18 cellular contexts compared by ENCODE assay signal in the genomic region with DNA sequence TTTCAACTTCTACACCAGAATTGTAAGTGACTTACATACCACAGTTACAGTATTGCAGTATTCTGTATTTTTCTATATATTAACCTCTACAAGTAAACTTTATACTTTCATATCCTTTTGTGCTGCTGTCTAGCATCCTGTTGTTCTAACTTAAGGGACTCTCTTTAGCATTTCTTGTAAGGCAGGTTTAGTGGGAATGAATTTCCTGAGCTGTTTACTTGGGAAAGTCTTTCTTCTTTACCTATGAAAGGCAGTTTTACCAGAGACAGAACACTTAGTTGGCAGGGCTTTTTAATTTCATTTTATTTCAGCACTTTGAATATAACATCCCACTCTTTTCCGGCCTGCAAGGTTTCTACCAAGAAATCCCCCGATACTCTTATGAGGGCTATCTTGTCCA.
DNase-seq lines count a peak whose midpoint lies in the region; ATAC-seq and TF ChIP-seq lines count a peak whose summit lies in the region.
"Had no signal": no experiment of that assay in that cellular context is flagged by ENCODE, and none has a peak within 500 bp of the region (broad histone marks: within the 10 kb centered on the region; RNA-seq: fewer than 3 reads in every experiment).

No MANE protein-coding gene starts in this region.

- H3K4me1 Mint-ChIP-seq in WTC11: peaks cover 35% of the 10 kb centered on the region
- H3K4me1 Mint-ChIP-seq in mesothelial cell of epicardium: peaks cover 11% of the 10 kb centered on the region
- H3K4me1 Mint-ChIP-seq: B cell, IgD-negative memory B cell had no signal

- POLR2A ChIA-PET in HCT116 (lab: Charles Lee) (no interaction called here), WTC11 (lab: Charles Lee) (no interaction called here)

- TF ChIP-seq CTCF in HCT116 (IDR thresholded peaks at IDR 0.05 in 2 of 3, conservative IDR thresholded peaks at IDR 0.05 in 1 of 3; ENCODE audit: borderline replicate concordance in 1 of 3, insufficient read depth in 1 of 3, low read depth in 2 of 3, low read length in 2 of 3) (no peak), WTC11 (IDR thresholded peaks at IDR 0.05) (no peak), mesothelial cell of epicardium (IDR thresholded peaks at IDR 0.05; ENCODE audit: unreplicated experiment) (no peak)

- no peak overlapping the region for H3K27ac ChIP-seq in HCT116 (ENCODE audit: low read depth, low read length)
- H3K27ac ChIP-seq: BLaER1 treated with 17β-estradiol and CSF1 and Interleukin-3, amounts not matched to agents 10 nM and 100 nM; GM23248 had no signal

- H3K9ac ChIP-seq in HCT116 (ENCODE audit: low read length): no peak overlapping the region
- H3K9ac ChIP-seq: BLaER1 treated with 17β-estradiol and CSF1 and Interleukin-3, amounts not matched to agents 10 nM and 100 nM; GM23248 had no signal

- peak overlapping the region; percentile 32 for H2AFZ ChIP-seq in HCT116 (ENCODE audit: low read depth, low read length, poor library complexity, severe bottlenecking)
- H2AFZ ChIP-seq: GM23248 had no signal

- H3K4me3 Mint-ChIP-seq in WTC11: no peak overlapping the region
- H3K4me3 Mint-ChIP-seq in mesothelial cell of epicardium: no peak overlapping the region
- H3K4me3 Mint-ChIP-seq: B cell; CD8-positive, alpha-beta T cell; IgD-negative memory B cell had no signal

- no peak for TF ChIP-seq RAD21 in HCT116 (IDR thresholded peaks at IDR 0.05; ENCODE audit: low read depth)

- no peak for DNase-seq in HCT116 (ENCODE audit: low read depth, low spot score)
- no peak for DNase-seq in WTC11 (ENCODE audit: low spot score)
- no peak for DNase-seq in mesothelial cell of epicardium (ENCODE audit: low spot score in 2 of 2, unreplicated experiment in 2 of 2)
- no peak for DNase-seq in activated CD4-positive, alpha-beta T cell treated with anti-CD3 and anti-CD28 coated beads, Interleukin-2, amount 50 U/mL, for 48 hours
- DNase-seq in SIG-M5 treated with dmso at 0.1 percent for 504 hours (lab: John Stamatoyannopoulos, UW; ENCODE audit: unreplicated experiment): no peak
- DNase-seq in MG63: no peak
- DNase-seq: Calu3, DMS 273 treated with DMSO at 0.1 percent for 48 hours, DMS53, DND-41, EL, GM23248 had no signal

- peaks cover 0 to 5% of the 10 kb centered on the region in 2 experiments; a peak in 1 of 4 replicates for H3K9me3 ChIP-seq in HCT116 (ENCODE audit: control insufficient read depth in 1 of 2, insufficient read depth in 1 of 2, low read depth in 1 of 2, low read length in 2 of 2)
- peaks cover 4% of the 10 kb centered on the region; the same call in 1 of the 2 replicates for H3K9me3 ChIP-seq in MG63

- ATAC-seq in HCT116 (no peak), WTC11 (no peak)
- ATAC-seq: CD8-positive, alpha-beta T cell; GM12878; HepG2 had no signal

- no peaks in the 10 kb centered on the region for H3K9me2 ChIP-seq in HCT116 (ENCODE audit: insufficient read depth)

- H3K27me3 ChIP-seq in HCT116 (ENCODE audit: insufficient read depth, low read length): no peaks in the 10 kb centered on the region
- peaks cover 2% of the 10 kb centered on the region for H3K27me3 ChIP-seq in MG63
- H3K27me3 ChIP-seq: BLaER1 treated with 17β-estradiol and CSF1 and Interleukin-3, amounts not matched to agents 10 nM and 100 nM had no signal

- H3K4me1 ChIP-seq in HCT116 (ENCODE audit: control insufficient read depth in 1 of 2, insufficient read depth in 2 of 2, low read length in 2 of 2): no peaks in the 10 kb centered on the region
- H3K4me1 ChIP-seq: BLaER1 treated with 17β-estradiol and CSF1 and Interleukin-3, amounts not matched to agents 10 nM and 100 nM had no signal

- no peaks in the 10 kb centered on the region for H3K79me2 ChIP-seq in HCT116 (ENCODE audit: insufficient read depth, low read length)

- no TSS peak for BruUV-seq in HCT116 (replicated peaks; lab: Mats Ljungman, UMichigan)

- no peaks in the 10 kb centered on the region; the same call in 1 of the 2 replicates for H3K27me3 Mint-ChIP-seq in WTC11 (ENCODE audit: low read depth)
- H3K27me3 Mint-ChIP-seq in mesothelial cell of epicardium (ENCODE audit: low read depth): no peaks in the 10 kb centered on the region

- CTCF ChIA-PET in HCT116 (lab: Charles Lee) (no interaction called here), WTC11 (lab: Charles Lee) (no interaction called here)

- peaks cover 6% of the 10 kb centered on the region; the same call in 1 of the 2 replicates for H3K36me3 Mint-ChIP-seq in WTC11
- peaks cover 11% of the 10 kb centered on the region for H3K36me3 Mint-ChIP-seq in mesothelial cell of epicardium
- H3K36me3 Mint-ChIP-seq: CD8-positive, alpha-beta T cell; IgD-negative memory B cell had no signal

- H3K4me2 ChIP-seq in HCT116 (ENCODE audit: low read length): no peak overlapping the region
- H3K4me2 ChIP-seq: BLaER1 treated with 17β-estradiol and CSF1 and Interleukin-3, amounts not matched to agents 10 nM and 100 nM had no signal

- RAD21 ChIA-PET in HCT116 (lab: Charles Lee; ENCODE audit: low non-redundant PET in 1 of 2, low total read pairs in 2 of 2, uncharacterized antibody in 2 of 2, unreplicated experiment in 2 of 2): no interaction called here

- H3K27ac Mint-ChIP-seq in WTC11: peak overlapping the region; percentile 81; the same call in 1 of the 2 replicates
- H3K27ac Mint-ChIP-seq in mesothelial cell of epicardium: peak overlapping the region; percentile 68
- H3K27ac Mint-ChIP-seq: B cell; CD8-positive, alpha-beta T cell; IgD-negative memory B cell had no signal

- no peaks in the 10 kb centered on the region for H4K20me1 ChIP-seq in HCT116 (ENCODE audit: insufficient read depth)
- H4K20me1 ChIP-seq: BLaER1 treated with 17β-estradiol and CSF1 and Interleukin-3, amounts not matched to agents 10 nM and 100 nM had no signal

- peaks cover 18% of the 10 kb centered on the region for H3K9me3 Mint-ChIP-seq in WTC11
- peaks cover 16% of the 10 kb centered on the region for H3K9me3 Mint-ChIP-seq in mesothelial cell of epicardium
- H3K9me3 Mint-ChIP-seq: CD8-positive, alpha-beta T cell had no signal

- TF ChIP-seq POLR2A in HCT116 (IDR thresholded peaks at IDR 0.05; ENCODE audit: borderline replicate concordance, extremely low read depth, insufficient read depth, insufficient read length): no peak

- intact Hi-C loops in HCT116 (cut with micrococcal nuclease): no loop called here

- H3K36me3 ChIP-seq in HCT116 (ENCODE audit: control insufficient read depth in 1 of 2, insufficient read depth in 2 of 2, low read length in 2 of 2) (no peaks in the 10 kb centered on the region), MG63 (no peaks in the 10 kb centered on the region)
- H3K36me3 ChIP-seq: BLaER1 treated with 17β-estradiol and CSF1 and Interleukin-3, amounts not matched to agents 10 nM and 100 nM had no signal

- no peak overlapping the region for H3K4me3 ChIP-seq in HCT116 (replicated peaks in 1 of 2; ENCODE audit: low read depth in 1 of 2, low read length in 2 of 2)
- no peak overlapping the region for H3K4me3 ChIP-seq in MG63
- H3K4me3 ChIP-seq: BLaER1 treated with 17β-estradiol and CSF1 and Interleukin-3, amounts not matched to agents 10 nM and 100 nM; GM12878; GM23248 had no signal

TF ChIP-seq in HCT116, 20 proteins besides CTCF, POLR2A, EP300 and RAD21 (continues in another document):
- TF ChIP-seq, protein P1, sequence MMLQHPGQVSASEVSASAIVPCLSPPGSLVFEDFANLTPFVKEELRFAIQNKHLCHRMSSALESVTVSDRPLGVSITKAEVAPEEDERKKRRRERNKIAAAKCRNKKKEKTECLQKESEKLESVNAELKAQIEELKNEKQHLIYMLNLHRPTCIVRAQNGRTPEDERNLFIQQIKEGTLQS (IDR thresholded peaks at IDR 0.05): no peak

TF ChIP-seq in WTC11, 78 proteins besides CTCF, POLR2A, EP300 and RAD21:
- TF ChIP-seq, protein P2, sequence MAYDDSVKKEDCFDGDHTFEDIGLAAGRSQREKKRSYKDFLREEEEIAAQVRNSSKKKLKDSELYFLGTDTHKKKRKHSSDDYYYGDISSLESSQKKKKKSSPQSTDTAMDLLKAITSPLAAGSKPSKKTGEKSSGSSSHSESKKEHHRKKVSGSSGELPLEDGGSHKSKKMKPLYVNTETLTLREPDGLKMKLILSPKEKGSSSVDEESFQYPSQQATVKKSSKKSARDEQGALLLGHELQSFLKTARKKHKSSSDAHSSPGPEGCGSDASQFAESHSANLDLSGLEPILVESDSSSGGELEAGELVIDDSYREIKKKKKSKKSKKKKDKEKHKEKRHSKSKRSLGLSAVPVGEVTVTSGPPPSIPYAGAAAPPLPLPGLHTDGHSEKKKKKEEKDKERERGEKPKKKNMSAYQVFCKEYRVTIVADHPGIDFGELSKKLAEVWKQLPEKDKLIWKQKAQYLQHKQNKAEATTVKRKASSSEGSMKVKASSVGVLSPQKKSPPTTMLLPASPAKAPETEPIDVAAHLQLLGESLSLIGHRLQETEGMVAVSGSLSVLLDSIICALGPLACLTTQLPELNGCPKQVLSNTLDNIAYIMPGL (CRISPR knock-in tag; IDR thresholded peaks at IDR 0.05): no peak
- TF ChIP-seq SP1 (CRISPR knock-in tag; conservative IDR thresholded peaks at IDR 0.05) (no peak), JAZF1 (CRISPR knock-in tag; IDR thresholded peaks at IDR 0.05) (no peak)
- TF ChIP-seq, protein P3, sequence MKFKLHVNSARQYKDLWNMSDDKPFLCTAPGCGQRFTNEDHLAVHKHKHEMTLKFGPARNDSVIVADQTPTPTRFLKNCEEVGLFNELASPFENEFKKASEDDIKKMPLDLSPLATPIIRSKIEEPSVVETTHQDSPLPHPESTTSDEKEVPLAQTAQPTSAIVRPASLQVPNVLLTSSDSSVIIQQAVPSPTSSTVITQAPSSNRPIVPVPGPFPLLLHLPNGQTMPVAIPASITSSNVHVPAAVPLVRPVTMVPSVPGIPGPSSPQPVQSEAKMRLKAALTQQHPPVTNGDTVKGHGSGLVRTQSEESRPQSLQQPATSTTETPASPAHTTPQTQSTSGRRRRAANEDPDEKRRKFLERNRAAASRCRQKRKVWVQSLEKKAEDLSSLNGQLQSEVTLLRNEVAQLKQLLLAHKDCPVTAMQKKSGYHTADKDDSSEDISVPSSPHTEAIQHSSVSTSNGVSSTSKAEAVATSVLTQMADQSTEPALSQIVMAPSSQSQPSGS (CRISPR knock-in tag; IDR thresholded peaks at IDR 0.05; ENCODE audit: borderline replicate concordance, low read depth): no peak
